ENCODE assay signal across 2 cellular contexts in the genomic region with DNA sequence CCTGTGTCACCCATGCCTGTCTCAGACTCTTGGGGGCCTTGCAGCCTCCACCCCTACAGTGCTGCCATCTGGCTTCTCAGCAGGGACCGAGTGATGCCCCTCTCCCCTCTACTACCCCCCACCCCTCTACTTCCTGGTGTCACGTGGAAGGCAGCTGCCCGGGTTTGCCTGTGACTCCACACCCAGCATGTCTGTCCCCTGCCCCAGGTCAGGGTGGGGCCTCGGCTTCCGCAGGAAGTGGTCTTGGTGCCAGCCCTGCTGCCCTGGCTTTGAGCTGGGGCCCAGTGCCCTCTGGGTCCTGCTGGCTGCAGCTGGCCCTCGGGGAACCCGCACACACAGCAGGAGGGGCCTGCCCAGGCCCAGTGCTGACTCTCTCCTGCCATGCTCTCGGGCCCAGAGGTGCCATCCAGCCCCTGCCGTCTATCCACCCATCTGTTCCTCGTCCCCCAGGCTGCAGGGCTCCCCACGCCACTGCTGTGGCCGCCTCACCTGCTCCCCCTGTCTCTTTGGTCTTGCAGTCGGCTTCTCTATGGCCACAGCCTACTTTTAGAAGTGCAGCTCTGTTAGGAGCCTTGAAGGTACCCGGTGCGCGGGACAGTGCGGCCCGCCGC.
TF ChIP-seq lines count a peak whose summit lies in the region.

No MANE protein-coding gene starts in this region.

TF ChIP-seq in SK-N-SH, 30 proteins besides CTCF, POLR2A, EP300 and RAD21:
- TF ChIP-seq SMC3 (IDR thresholded peaks at IDR 0.05; ENCODE audit: low read depth, low read length) (no peak), GATA2 (CRISPR knock-in tag; IDR thresholded peaks at IDR 0.05) (no peak), ELF1 (IDR thresholded peaks at IDR 0.05) (no peak), YY1 (IDR thresholded peaks at IDR 0.05; ENCODE audit: low read depth) (no peak), POLR2AphosphoS5 (IDR thresholded peaks at IDR 0.05; ENCODE audit: low read depth, low read length) (no peak), MEF2A (IDR thresholded peaks at IDR 0.05; ENCODE audit: borderline replicate concordance, low read depth) (no peak), TEAD4 (IDR thresholded peaks at IDR 0.05; ENCODE audit: borderline replicate concordance, insufficient read depth) (no peak), TCF12 (IDR thresholded peaks at IDR 0.05) (no peak), NFIC (IDR thresholded peaks at IDR 0.05; ENCODE audit: borderline replicate concordance) (no peak), FOXJ3 (CRISPR knock-in tag; IDR thresholded peaks at IDR 0.05) (no peak), FOXM1 (IDR thresholded peaks at IDR 0.05; ENCODE audit: low read depth) (no peak), RCOR1 (IDR thresholded peaks at IDR 0.05; ENCODE audit: low read length) (no peak), JUND (IDR thresholded peaks at IDR 0.05) (no peak), EZH2phosphoT487 (IDR thresholded peaks at IDR 0.05; ENCODE audit: borderline replicate concordance, low read depth) (no peak)
- TF ChIP-seq, protein P1, sequence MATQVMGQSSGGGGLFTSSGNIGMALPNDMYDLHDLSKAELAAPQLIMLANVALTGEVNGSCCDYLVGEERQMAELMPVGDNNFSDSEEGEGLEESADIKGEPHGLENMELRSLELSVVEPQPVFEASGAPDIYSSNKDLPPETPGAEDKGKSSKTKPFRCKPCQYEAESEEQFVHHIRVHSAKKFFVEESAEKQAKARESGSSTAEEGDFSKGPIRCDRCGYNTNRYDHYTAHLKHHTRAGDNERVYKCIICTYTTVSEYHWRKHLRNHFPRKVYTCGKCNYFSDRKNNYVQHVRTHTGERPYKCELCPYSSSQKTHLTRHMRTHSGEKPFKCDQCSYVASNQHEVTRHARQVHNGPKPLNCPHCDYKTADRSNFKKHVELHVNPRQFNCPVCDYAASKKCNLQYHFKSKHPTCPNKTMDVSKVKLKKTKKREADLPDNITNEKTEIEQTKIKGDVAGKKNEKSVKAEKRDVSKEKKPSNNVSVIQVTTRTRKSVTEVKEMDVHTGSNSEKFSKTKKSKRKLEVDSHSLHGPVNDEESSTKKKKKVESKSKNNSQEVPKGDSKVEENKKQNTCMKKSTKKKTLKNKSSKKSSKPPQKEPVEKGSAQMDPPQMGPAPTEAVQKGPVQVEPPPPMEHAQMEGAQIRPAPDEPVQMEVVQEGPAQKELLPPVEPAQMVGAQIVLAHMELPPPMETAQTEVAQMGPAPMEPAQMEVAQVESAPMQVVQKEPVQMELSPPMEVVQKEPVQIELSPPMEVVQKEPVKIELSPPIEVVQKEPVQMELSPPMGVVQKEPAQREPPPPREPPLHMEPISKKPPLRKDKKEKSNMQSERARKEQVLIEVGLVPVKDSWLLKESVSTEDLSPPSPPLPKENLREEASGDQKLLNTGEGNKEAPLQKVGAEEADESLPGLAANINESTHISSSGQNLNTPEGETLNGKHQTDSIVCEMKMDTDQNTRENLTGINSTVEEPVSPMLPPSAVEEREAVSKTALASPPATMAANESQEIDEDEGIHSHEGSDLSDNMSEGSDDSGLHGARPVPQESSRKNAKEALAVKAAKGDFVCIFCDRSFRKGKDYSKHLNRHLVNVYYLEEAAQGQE (IDR thresholded peaks at IDR 0.05; ENCODE audit: low read depth, low read length), result no peak

TF ChIP-seq in SK-N-SH treated with all-trans-retinoic acid at 6 μM for 48 hours, 23 proteins besides CTCF, POLR2A, EP300 and RAD21:
- no peak for TF ChIP-seq ZFP3 (CRISPR knock-in tag; IDR thresholded peaks at IDR 0.05)
- TF ChIP-seq SNAI2 (CRISPR knock-in tag; IDR thresholded peaks at IDR 0.05), result no peak
- TF ChIP-seq ISL1 (CRISPR knock-in tag; IDR thresholded peaks at IDR 0.05), result no peak
- no peak for TF ChIP-seq ZC3H10 (CRISPR knock-in tag; IDR thresholded peaks at IDR 0.05)
- no peak for TF ChIP-seq ARNTL (CRISPR knock-in tag; IDR thresholded peaks at IDR 0.05; ENCODE audit: borderline replicate concordance, low read depth)
- no peak for TF ChIP-seq CSDC2 (CRISPR knock-in tag; IDR thresholded peaks at IDR 0.05)
- TF ChIP-seq, protein P2, sequence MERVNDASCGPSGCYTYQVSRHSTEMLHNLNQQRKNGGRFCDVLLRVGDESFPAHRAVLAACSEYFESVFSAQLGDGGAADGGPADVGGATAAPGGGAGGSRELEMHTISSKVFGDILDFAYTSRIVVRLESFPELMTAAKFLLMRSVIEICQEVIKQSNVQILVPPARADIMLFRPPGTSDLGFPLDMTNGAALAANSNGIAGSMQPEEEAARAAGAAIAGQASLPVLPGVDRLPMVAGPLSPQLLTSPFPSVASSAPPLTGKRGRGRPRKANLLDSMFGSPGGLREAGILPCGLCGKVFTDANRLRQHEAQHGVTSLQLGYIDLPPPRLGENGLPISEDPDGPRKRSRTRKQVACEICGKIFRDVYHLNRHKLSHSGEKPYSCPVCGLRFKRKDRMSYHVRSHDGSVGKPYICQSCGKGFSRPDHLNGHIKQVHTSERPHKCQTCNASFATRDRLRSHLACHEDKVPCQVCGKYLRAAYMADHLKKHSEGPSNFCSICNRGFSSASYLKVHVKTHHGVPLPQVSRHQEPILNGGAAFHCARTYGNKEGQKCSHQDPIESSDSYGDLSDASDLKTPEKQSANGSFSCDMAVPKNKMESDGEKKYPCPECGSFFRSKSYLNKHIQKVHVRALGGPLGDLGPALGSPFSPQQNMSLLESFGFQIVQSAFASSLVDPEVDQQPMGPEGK (CRISPR knock-in tag; IDR thresholded peaks at IDR 0.05; ENCODE audit: borderline replicate concordance), result no peak
- TF ChIP-seq, protein P3, sequence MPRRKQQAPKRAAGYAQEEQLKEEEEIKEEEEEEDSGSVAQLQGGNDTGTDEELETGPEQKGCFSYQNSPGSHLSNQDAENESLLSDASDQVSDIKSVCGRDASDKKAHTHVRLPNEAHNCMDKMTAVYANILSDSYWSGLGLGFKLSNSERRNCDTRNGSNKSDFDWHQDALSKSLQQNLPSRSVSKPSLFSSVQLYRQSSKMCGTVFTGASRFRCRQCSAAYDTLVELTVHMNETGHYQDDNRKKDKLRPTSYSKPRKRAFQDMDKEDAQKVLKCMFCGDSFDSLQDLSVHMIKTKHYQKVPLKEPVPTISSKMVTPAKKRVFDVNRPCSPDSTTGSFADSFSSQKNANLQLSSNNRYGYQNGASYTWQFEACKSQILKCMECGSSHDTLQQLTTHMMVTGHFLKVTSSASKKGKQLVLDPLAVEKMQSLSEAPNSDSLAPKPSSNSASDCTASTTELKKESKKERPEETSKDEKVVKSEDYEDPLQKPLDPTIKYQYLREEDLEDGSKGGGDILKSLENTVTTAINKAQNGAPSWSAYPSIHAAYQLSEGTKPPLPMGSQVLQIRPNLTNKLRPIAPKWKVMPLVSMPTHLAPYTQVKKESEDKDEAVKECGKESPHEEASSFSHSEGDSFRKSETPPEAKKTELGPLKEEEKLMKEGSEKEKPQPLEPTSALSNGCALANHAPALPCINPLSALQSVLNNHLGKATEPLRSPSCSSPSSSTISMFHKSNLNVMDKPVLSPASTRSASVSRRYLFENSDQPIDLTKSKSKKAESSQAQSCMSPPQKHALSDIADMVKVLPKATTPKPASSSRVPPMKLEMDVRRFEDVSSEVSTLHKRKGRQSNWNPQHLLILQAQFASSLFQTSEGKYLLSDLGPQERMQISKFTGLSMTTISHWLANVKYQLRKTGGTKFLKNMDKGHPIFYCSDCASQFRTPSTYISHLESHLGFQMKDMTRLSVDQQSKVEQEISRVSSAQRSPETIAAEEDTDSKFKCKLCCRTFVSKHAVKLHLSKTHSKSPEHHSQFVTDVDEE (CRISPR knock-in tag; IDR thresholded peaks at IDR 0.05), result no peak
- no peak for TF ChIP-seq ZNF8 (CRISPR knock-in tag; IDR thresholded peaks at IDR 0.05)
- no peak for TF ChIP-seq OSR1 (CRISPR knock-in tag; IDR thresholded peaks at IDR 0.05)
- no peak for TF ChIP-seq TOX (CRISPR knock-in tag; IDR thresholded peaks at IDR 0.05; ENCODE audit: borderline replicate concordance)
- TF ChIP-seq ZNF70 (CRISPR knock-in tag; IDR thresholded peaks at IDR 0.05), result no peak
- TF ChIP-seq ZFP30 (CRISPR knock-in tag; IDR thresholded peaks at IDR 0.05), result no peak
- TF ChIP-seq ESRRG (CRISPR knock-in tag; IDR thresholded peaks at IDR 0.05), result no peak
- no peak for TF ChIP-seq ZNF565 (CRISPR knock-in tag; conservative IDR thresholded peaks at IDR 0.05; ENCODE audit: low read depth)
- TF ChIP-seq PPARA (CRISPR knock-in tag; IDR thresholded peaks at IDR 0.05; ENCODE audit: borderline replicate concordance), result no peak
- TF ChIP-seq TCF4 (CRISPR knock-in tag; IDR thresholded peaks at IDR 0.05; ENCODE audit: borderline replicate concordance), result no peak
- TF ChIP-seq, protein P4, sequence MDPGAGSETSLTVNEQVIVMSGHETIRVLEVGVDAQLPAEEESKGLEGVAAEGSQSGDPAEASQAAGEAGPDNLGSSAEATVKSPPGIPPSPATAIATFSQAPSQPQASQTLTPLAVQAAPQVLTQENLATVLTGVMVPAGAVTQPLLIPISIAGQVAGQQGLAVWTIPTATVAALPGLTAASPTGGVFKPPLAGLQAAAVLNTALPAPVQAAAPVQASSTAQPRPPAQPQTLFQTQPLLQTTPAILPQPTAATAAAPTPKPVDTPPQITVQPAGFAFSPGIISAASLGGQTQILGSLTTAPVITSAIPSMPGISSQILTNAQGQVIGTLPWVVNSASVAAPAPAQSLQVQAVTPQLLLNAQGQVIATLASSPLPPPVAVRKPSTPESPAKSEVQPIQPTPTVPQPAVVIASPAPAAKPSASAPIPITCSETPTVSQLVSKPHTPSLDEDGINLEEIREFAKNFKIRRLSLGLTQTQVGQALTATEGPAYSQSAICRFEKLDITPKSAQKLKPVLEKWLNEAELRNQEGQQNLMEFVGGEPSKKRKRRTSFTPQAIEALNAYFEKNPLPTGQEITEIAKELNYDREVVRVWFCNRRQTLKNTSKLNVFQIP (CRISPR knock-in tag; IDR thresholded peaks at IDR 0.05; ENCODE audit: borderline replicate concordance, low read depth), result no peak
- no peak for TF ChIP-seq RARB (CRISPR knock-in tag; IDR thresholded peaks at IDR 0.05)
- TF ChIP-seq, protein P5, sequence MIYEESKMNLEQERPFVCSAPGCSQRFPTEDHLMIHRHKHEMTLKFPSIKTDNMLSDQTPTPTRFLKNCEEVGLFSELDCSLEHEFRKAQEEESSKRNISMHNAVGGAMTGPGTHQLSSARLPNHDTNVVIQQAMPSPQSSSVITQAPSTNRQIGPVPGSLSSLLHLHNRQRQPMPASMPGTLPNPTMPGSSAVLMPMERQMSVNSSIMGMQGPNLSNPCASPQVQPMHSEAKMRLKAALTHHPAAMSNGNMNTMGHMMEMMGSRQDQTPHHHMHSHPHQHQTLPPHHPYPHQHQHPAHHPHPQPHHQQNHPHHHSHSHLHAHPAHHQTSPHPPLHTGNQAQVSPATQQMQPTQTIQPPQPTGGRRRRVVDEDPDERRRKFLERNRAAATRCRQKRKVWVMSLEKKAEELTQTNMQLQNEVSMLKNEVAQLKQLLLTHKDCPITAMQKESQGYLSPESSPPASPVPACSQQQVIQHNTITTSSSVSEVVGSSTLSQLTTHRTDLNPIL (CRISPR knock-in tag; IDR thresholded peaks at IDR 0.05; ENCODE audit: low read depth), result no peak
TF ChIP-seq in SK-N-SH treated with all-trans-retinoic acid at 6 μM for 48 hours: peak in this region for 0.
